ENCODE assay signal across 14 cellular contexts in the genomic region with DNA sequence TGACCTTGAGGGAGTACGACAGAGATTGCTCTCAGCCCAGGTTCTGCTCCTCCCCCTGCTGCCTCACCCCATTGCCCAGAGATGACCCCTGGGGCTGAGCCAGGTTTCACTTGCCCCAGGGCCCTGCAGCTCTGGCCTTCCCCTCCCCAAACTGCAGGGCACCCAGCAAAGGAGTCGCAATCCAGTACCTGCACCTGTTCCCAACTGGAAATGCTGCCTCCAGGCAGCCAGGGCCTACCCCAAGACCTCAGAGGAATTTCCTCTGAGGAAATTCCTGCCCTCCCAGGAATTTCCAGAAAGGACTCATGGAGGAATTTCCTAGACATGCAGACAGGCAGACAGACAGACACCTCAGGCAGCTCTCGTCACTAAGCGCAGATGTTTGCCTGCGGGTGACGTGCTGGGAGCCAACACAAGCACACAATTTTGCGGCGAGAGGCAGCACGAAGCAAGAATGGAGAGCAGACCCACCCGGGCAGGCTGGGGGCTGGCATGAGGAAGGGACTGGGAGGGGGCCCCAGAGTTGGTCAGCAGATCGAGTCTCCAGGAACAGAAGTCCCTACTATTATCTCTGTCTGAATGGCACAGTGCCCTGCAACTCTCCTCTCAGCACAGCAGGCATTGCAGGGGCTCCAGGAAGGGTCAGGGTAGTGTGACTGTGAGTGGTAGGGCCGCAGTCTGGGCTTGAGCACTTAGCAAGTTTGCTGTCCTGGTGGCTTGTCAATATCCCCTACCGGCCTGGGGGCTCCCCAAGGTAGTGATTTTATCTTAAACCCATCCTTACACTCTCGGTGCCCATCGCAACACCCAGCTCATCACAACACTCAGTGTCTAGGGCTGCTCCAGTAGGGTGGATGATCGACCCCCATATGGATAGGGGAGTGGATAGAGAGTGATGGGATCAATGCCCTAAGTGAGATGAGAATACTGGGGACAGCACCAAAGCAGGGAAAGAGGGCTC. TPM values are rescaled to one million over a fixed set of nuclear protein-coding genes. Genes with fewer than 3 reads are reported as not detected.
DNase-seq lines count a peak whose midpoint lies in the region; ATAC-seq, FAIRE-seq and TF ChIP-seq lines count a peak whose summit lies in the region.
"Had no signal": no experiment of that assay in that cellular context is flagged by ENCODE, and none has a peak within 500 bp of the region (broad histone marks: within the 10 kb centered on the region; RNA-seq: fewer than 3 reads in every experiment).

No MANE protein-coding gene starts in this region.

- no peak overlapping the region for H3K4ac ChIP-seq in mesendoderm (ENCODE audit: low read depth, low read length)

- no peaks in the 10 kb centered on the region for H3F3A ChIP-seq in MM.1S (ENCODE audit: insufficient read depth, low read length)

- H3K27ac ChIP-seq in A549 (peak overlapping the region; percentile 80 to 90), endodermal cell (ENCODE audit: low read depth, low read length) (no peak overlapping the region), mesendoderm (ENCODE audit: low read depth, low read length) (no peak overlapping the region), MM.1S (ENCODE audit: low read length) (no peak overlapping the region)

- H4K20me1 ChIP-seq in MM.1S (ENCODE audit: insufficient read depth, low read length), result no peaks in the 10 kb centered on the region

- H2BK120ac ChIP-seq in mesendoderm (ENCODE audit: low read depth, low read length), result no peak overlapping the region

- H3K9me3 ChIP-seq in A549 (no peaks in the 10 kb centered on the region), endodermal cell (ENCODE audit: control insufficient read depth, low read length) (no peaks in the 10 kb centered on the region), MM.1S (replicated peaks; ENCODE audit: insufficient read depth, low read length) (no peaks in the 10 kb centered on the region)

- H3K4me1 Mint-ChIP-seq in endodermal cell, result peaks cover 29% of the 10 kb centered on the region

- POLR2A ChIA-PET in A549 (lab: Yijun Ruan, JAX), result interaction anchor here (1.0 to 2.0 kb wide), 3 partner anchors 10 to 70 kb away, joined by 3 to 8 read pairs (median 4); partner anchors contain the start of gene SLC50A1

- ATAC-seq in A549 (peak; percentile 26 to 32; a peak in 5 of 6 replicates), GM18502 (IDR thresholded peaks at IDR 0.05; ENCODE audit: poor library complexity, unreplicated experiment) (no peak), HG02852 (IDR thresholded peaks at IDR 0.05; ENCODE audit: unreplicated experiment) (no peak)

- TF ChIP-seq POLR2A in A549 (IDR thresholded peaks at IDR 0.05; ENCODE audit: low read length), result no peak

- H3K4me2 ChIP-seq in A549 (peak overlapping the region; percentile 89), mesendoderm (ENCODE audit: low read length) (no peak overlapping the region), MM.1S (ENCODE audit: low read depth, low read length) (no peak overlapping the region)

- no peak overlapping the region for H2BK15ac ChIP-seq in mesendoderm (replicated peaks; ENCODE audit: low read depth)

- TF ChIP-seq CTCF in A549 (IDR thresholded peaks at IDR 0.05) (no peak), endodermal cell (conservative IDR thresholded peaks at IDR 0.05) (no peak), MM.1S (IDR thresholded peaks at IDR 0.05; ENCODE audit: low read length) (no peak)

- H3K4me3 ChIP-seq in A549 (no peak overlapping the region), endodermal cell (ENCODE audit: low read length) (no peak overlapping the region), mesendoderm (ENCODE audit: low read length) (no peak overlapping the region), MM.1S (ENCODE audit: low read length) (no peak overlapping the region)

- WGBS in A549 (ENCODE audit: missing lambda C conversion rate), result 24% methylated on average over 15 of the region's 16 CpGs
- WGBS in endodermal cell (ENCODE audit: insufficient coverage in 1 of 2, insufficient read length in 1 of 2), 2 experiments, result 53 to 72% methylated on average over 11 to 16 of the region's 16 CpGs
- no CpG with 5 or more reads among the region's 16 CpGs for WGBS in mesendoderm (ENCODE audit: extremely low coverage, insufficient coverage, low lambda C conversion rate)

- FAIRE-seq in A549 (lab: Jason Lieb, UNC) (no peak), RCC 7860 (lab: Jason Lieb, UNC) (no peak)
- FAIRE-seq: HTR-8/SVneo had no signal

- peak in 1 of 2 experiments; percentile 61; a peak in 1 of 5 replicates for TF ChIP-seq EP300 in A549 (IDR thresholded peaks at IDR 0.05)

- TF ChIP-seq RAD21 in A549 (conservative IDR thresholded peaks at IDR 0.05 in 1 of 2, IDR thresholded peaks at IDR 0.05 in 1 of 2), result 0 out of 5 replicates have a peak, but pooled peaks of 1 of the 2 experiments have one; percentile 7

- no peak overlapping the region for H3K27ac Mint-ChIP-seq in endodermal cell

- peaks cover 90% of the 10 kb centered on the region for H3K27me3 Mint-ChIP-seq in endodermal cell (ENCODE audit: insufficient read depth)

- H3K36me3 Mint-ChIP-seq in endodermal cell (ENCODE audit: low read depth), result no peaks in the 10 kb centered on the region
- H3K36me3 Mint-ChIP-seq: naive B cell had no signal

- no peaks in the 10 kb centered on the region for H3K36me3 ChIP-seq in endodermal cell (ENCODE audit: control insufficient read depth, insufficient read depth, low read length)
- no peaks in the 10 kb centered on the region for H3K36me3 ChIP-seq in mesendoderm (ENCODE audit: control insufficient read depth, insufficient read depth, low read length)
- no peaks in the 10 kb centered on the region for H3K36me3 ChIP-seq in MM.1S (replicated peaks; ENCODE audit: insufficient read depth, low read length)

- H3K4me1 ChIP-seq in A549 (peaks cover 48% of the 10 kb centered on the region), endodermal cell (ENCODE audit: control insufficient read depth, insufficient read depth, low read length) (peaks cover 12% of the 10 kb centered on the region), mesendoderm (ENCODE audit: control insufficient read depth, low read depth, low read length) (peaks cover 13% of the 10 kb centered on the region), MM.1S (ENCODE audit: low read length) (peaks cover 5% of the 10 kb centered on the region; the same call in 1 of the 2 replicates)

- H3K27me3 ChIP-seq in endodermal cell (ENCODE audit: control insufficient read depth, insufficient read depth, low read length, poor library complexity, severe bottlenecking) (peaks cover 80% of the 10 kb centered on the region), mesendoderm (ENCODE audit: insufficient read depth, low read length, poor library complexity) (peaks cover 14% of the 10 kb centered on the region), MM.1S (replicated peaks; ENCODE audit: insufficient read depth, low read length) (peaks cover 99% of the 10 kb centered on the region)

- no peak overlapping the region for H2AK5ac ChIP-seq in mesendoderm (ENCODE audit: low read length)

- no peak overlapping the region for H4K5ac ChIP-seq in mesendoderm (ENCODE audit: low read length)

- H3K9ac ChIP-seq in endodermal cell (ENCODE audit: extremely low read depth, low read length, poor library complexity, severe bottlenecking), result no peak overlapping the region
- H3K9ac ChIP-seq in mesendoderm (ENCODE audit: low read length), result no peak overlapping the region
- H3K9ac ChIP-seq in MM.1S (ENCODE audit: low read length), result no peak overlapping the region

- H3K79me2 ChIP-seq in mesendoderm (ENCODE audit: control insufficient read depth, insufficient read depth, low read length) (no peaks in the 10 kb centered on the region), MM.1S (ENCODE audit: low read length) (no peaks in the 10 kb centered on the region)

- H4K8ac ChIP-seq in mesendoderm (ENCODE audit: low read depth, low read length), result no peak overlapping the region

- no peak overlapping the region for H3K56ac ChIP-seq in mesendoderm (ENCODE audit: low read length)

- H3K9me3 Mint-ChIP-seq in endodermal cell, result no peaks in the 10 kb centered on the region
- H3K9me3 Mint-ChIP-seq: naive B cell had no signal

- no peak overlapping the region for H2BK5ac ChIP-seq in mesendoderm (ENCODE audit: low read length)

- CTCF ChIA-PET in A549 (lab: Yijun Ruan, JAX), result interaction anchor here (0.8 to 19.7 kb wide), 12 partner anchors 10 to 81 kb away, joined by 3 to 309 read pairs (median 6); partner anchors contain the start of genes KRTCAP2 and SLC50A1

- H3K23ac ChIP-seq in mesendoderm (ENCODE audit: low read length), result no peak overlapping the region

- no peak overlapping the region for H3K4me3 Mint-ChIP-seq in endodermal cell

- no peaks in the 10 kb centered on the region for H3K9me2 ChIP-seq in MM.1S (replicated peaks; ENCODE audit: insufficient read depth, low read length)

- DNase-seq in A549 (ENCODE audit: low read depth in 1 of 2, low spot score in 1 of 2) (peak in 1 of 2 experiments; percentile 88), RCC 7860 (ENCODE audit: low spot score) (peak; percentile 53), endodermal cell (peak; percentile 61), mesendoderm (peak; percentile 88), MM.1S (no peak), NCI-H1048 (lab: John Stamatoyannopoulos, UW) (no peak)
- DNase-seq: activated CD4-positive, alpha-beta T cell treated with anti-CD3 and anti-CD28 coated beads, Interleukin-2, amount 50 U/mL, for 1 hour; AML-193; naive B cell; NCI-H2029; stimulated activated CD4-positive, alpha-beta T cell treated with anti-CD3 and anti-CD28 coated beads, Interleukin-4, amount 100 ng/mL, for 4 hours had no signal

- H3K18ac ChIP-seq in mesendoderm (ENCODE audit: low read length), result no peak overlapping the region

- no peak overlapping the region for H2AFZ ChIP-seq in MM.1S (ENCODE audit: low read length)

- peaks cover 1% of the 10 kb centered on the region for H3K79me1 ChIP-seq in mesendoderm (ENCODE audit: low read length)

RNA-seq across cellular contexts. Expression of gene EFNA1, which starts 2.9 kb away (rescaled TPM):
- 38.9 and 64.6 TPM in 2 replicates for polyA plus RNA-seq in A549 (2011; rRNA removed)
- polyA plus RNA-seq in A549 (2012; cell fraction: cytosol; rRNA removed), result 50.0 and 68.1 TPM in 2 replicates
- polyA plus RNA-seq in A549 (2012; cell fraction: nucleus; rRNA removed), result 60.2 and 62.0 TPM in 2 replicates
- 19.1 to 25.4 TPM (median 25.1 TPM) in 3 replicates for polyA plus RNA-seq in A549 (2017; fragmentation: RNase III; extraction: RNeasy Plus Mini Kit Qiagen cat#74134 plus additional on column Dnase treatment)
- 56.6 and 85.8 TPM in 2 replicates for polyA minus RNA-seq in A549 (2011; rRNA and poly(A)+ RNA removed)
- total RNA-seq in endodermal cell, result 1 to 10 TPM; 3.6 to 5.0 TPM
- 4.0 TPM for polyA plus RNA-seq in endodermal cell (2013, experiment 1 of 2)
- 4.6 TPM for polyA plus RNA-seq in endodermal cell (2013, experiment 2 of 2)
- polyA plus RNA-seq in mesendoderm (2013, experiment 1 of 2), result 2.2 TPM
- polyA plus RNA-seq in mesendoderm (2013, experiment 2 of 2), result 1.9 TPM

RNA-seq across cellular contexts. Expression of gene SLC50A1, which starts 10.9 kb away (rescaled TPM):
- 39.3 and 39.4 TPM in 2 replicates for polyA plus RNA-seq in A549 (2011; rRNA removed)
- polyA plus RNA-seq in A549 (2012; cell fraction: cytosol; rRNA removed), result 21.3 and 27.6 TPM in 2 replicates
- 11.9 and 13.7 TPM in 2 replicates for polyA plus RNA-seq in A549 (2012; cell fraction: nucleus; rRNA removed)
- polyA plus RNA-seq in A549 (2017; fragmentation: RNase III; extraction: RNeasy Plus Mini Kit Qiagen cat#74134 plus additional on column Dnase treatment), result 28.2 to 30.7 TPM (median 28.9 TPM) in 3 replicates
- 31.7 and 33.7 TPM in 2 replicates for polyA minus RNA-seq in A549 (2011; rRNA and poly(A)+ RNA removed)
- 10 to 100 TPM; 25.1 to 29.8 TPM for total RNA-seq in endodermal cell
- polyA plus RNA-seq in endodermal cell (2013, experiment 1 of 2), result 32.0 TPM
- polyA plus RNA-seq in endodermal cell (2013, experiment 2 of 2), result 27.5 TPM
- polyA plus RNA-seq in mesendoderm (2013, experiment 1 of 2), result 23.4 TPM
- polyA plus RNA-seq in mesendoderm (2013, experiment 2 of 2), result 22.4 TPM

RNA-seq across cellular contexts. Expression of gene DPM3, which starts 15.5 kb away (rescaled TPM):
- polyA plus RNA-seq in A549 (2011; rRNA removed) (22.8 and 33.7 TPM in 2 replicates), A549 (2017; fragmentation: RNase III; extraction: RNeasy Plus Mini Kit Qiagen cat#74134 plus additional on column Dnase treatment) (67.5 to 83.0 TPM (median 80.3 TPM) in 3 replicates)
- 252 TPM in 2 replicates for polyA plus RNA-seq in A549 (2012; cell fraction: cytosol; rRNA removed)
- 247 and 265 TPM in 2 replicates for polyA plus RNA-seq in A549 (2012; cell fraction: nucleus; rRNA removed)
- polyA minus RNA-seq in A549 (2011; rRNA and poly(A)+ RNA removed), result 7.8 and 9.2 TPM in 2 replicates
- 10 to 100 TPM; 48.8 to 73.4 TPM for total RNA-seq in endodermal cell
- 89.8 TPM for polyA plus RNA-seq in endodermal cell (2013, experiment 1 of 2)
- polyA plus RNA-seq in endodermal cell (2013, experiment 2 of 2), result 83.0 TPM
- polyA plus RNA-seq in mesendoderm (2013, experiment 1 of 2), result 84.8 TPM
- 79.1 TPM for polyA plus RNA-seq in mesendoderm (2013, experiment 2 of 2)

RNA-seq across cellular contexts. Expression of gene EFNA3, which starts 46.1 kb away (rescaled TPM):
- polyA plus RNA-seq in A549 (2011; rRNA removed) (1.9 and 2.6 TPM in 2 replicates), A549 (2017; fragmentation: RNase III; extraction: RNeasy Plus Mini Kit Qiagen cat#74134 plus additional on column Dnase treatment) (2.0 to 3.2 TPM (median 2.7 TPM) in 3 replicates)
- 2.6 and 3.0 TPM in 2 replicates for polyA plus RNA-seq in A549 (2012; cell fraction: cytosol; rRNA removed)
- polyA plus RNA-seq in A549 (2012; cell fraction: nucleus; rRNA removed), result 2.7 and 3.3 TPM in 2 replicates
- polyA minus RNA-seq in A549 (2011; rRNA and poly(A)+ RNA removed), result 2.6 and 4.0 TPM in 2 replicates
- 1 to 10 TPM; 3.1 to 6.0 TPM for total RNA-seq in endodermal cell
- polyA plus RNA-seq in endodermal cell (2013, experiment 1 of 2), result 19.9 TPM
- 19.0 TPM for polyA plus RNA-seq in endodermal cell (2013, experiment 2 of 2)
- polyA plus RNA-seq in mesendoderm (2013, experiment 1 of 2), result 11.2 TPM
- polyA plus RNA-seq in mesendoderm (2013, experiment 2 of 2), result 10.3 TPM

RNA-seq across cellular contexts. Expression of gene KRTCAP2, which starts 48.3 kb away (rescaled TPM):
- 154 and 227 TPM in 2 replicates for polyA plus RNA-seq in A549 (2011; rRNA removed)
- polyA plus RNA-seq in A549 (2012; cell fraction: cytosol; rRNA removed), result 242 and 259 TPM in 2 replicates
- 210 and 274 TPM in 2 replicates for polyA plus RNA-seq in A549 (2012; cell fraction: nucleus; rRNA removed)
- 216 to 218 TPM (median 217 TPM) in 3 replicates for polyA plus RNA-seq in A549 (2017; fragmentation: RNase III; extraction: RNeasy Plus Mini Kit Qiagen cat#74134 plus additional on column Dnase treatment)
- 307 and 312 TPM in 2 replicates for polyA minus RNA-seq in A549 (2011; rRNA and poly(A)+ RNA removed)
- 100 to 1,000 TPM; 143 to 152 TPM for total RNA-seq in endodermal cell
- 161 TPM for polyA plus RNA-seq in endodermal cell (2013, experiment 1 of 2)
- polyA plus RNA-seq in endodermal cell (2013, experiment 2 of 2), result 154 TPM
- polyA plus RNA-seq in mesendoderm (2013, experiment 1 of 2), result 196 TPM
- polyA plus RNA-seq in mesendoderm (2013, experiment 2 of 2), result 199 TPM

Comparison
In these comparisons a context has a peak if more than half of its experiments do, and no peak if none do; other contexts are left out.
1. ATAC-seq: peak in A549 (2 of 2); none in GM18502 (single experiment) and HG02852 (single experiment).
2. DNase-seq: peak in RCC 7860 (single experiment), endodermal cell (single experiment) and mesendoderm (single experiment); none in MM.1S (single experiment) and NCI-H1048 (single experiment).
3. H3K27ac ChIP-seq: peak in A549 (2 of 2); none in endodermal cell (single experiment), mesendoderm (single experiment) and MM.1S (single experiment).